In the genomic region with DNA sequence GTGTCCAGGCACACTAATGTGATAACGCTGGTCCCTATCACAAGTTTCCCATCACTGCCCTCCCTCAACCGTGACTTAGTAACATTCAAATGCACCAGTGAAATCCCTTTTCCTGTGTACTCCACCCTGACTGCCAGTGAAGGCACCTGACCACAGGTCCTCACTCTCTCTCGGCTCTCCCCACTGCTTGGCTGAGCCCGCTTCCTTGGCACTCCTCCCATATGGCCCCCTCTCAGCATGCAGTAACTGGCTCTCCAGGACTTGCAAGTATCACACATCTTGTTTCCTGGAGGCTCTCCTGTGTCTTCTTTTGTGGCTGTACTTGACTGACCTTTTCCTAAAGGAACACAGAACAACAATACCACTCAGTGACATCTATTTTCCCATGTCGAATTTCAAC, we compare ENCODE assay signal across 18 cellular contexts.
A peak's percentile ranks its signal among the peaks of the same experiment; 100 is the strongest.
DNase-seq lines count a peak whose midpoint lies in the region; ATAC-seq and TF ChIP-seq lines count a peak whose summit lies in the region.
"Had no signal": no experiment of that assay in that cellular context is flagged by ENCODE, and none has a peak within 500 bp of the region (broad histone marks: within the 10 kb centered on the region; RNA-seq: fewer than 3 reads in every experiment).

No MANE protein-coding gene starts in this region.

- no peak for ATAC-seq in IMR-90 (ENCODE audit: low read depth)
- ATAC-seq in activated B cell treated with CpG ODN at 0.5 μM for 24 hours (ENCODE audit: low read depth): peak; percentile 25
- ATAC-seq in foreskin keratinocyte: no peak
- ATAC-seq in left ventricle myocardium superior: no peak
- ATAC-seq: A549 had no signal

- H2BK5ac ChIP-seq in IMR-90 (ENCODE audit: low read depth, low read length, poor library complexity, severe bottlenecking) (no peak overlapping the region), mesenchymal stem cell (ENCODE audit: low read depth, low read length, poor library complexity, severe bottlenecking) (peak overlapping the region; percentile 52), trophoblast cell (ENCODE audit: low read depth, low read length, poor library complexity) (no peak overlapping the region)

- intact Hi-C loops in IMR-90 (cut with micrococcal nuclease): no loop called here
- intact Hi-C loops in activated B cell treated with CpG ODN at 0.5 μM for 24 hours (cut with micrococcal nuclease): no loop called here
- intact Hi-C loops in left ventricle myocardium superior (cut with micrococcal nuclease): no loop called here

- H3K56ac ChIP-seq in IMR-90 (ENCODE audit: extremely low read depth, insufficient read depth, low read length): no peak overlapping the region

- H3K4me2 ChIP-seq in IMR-90 (ENCODE audit: low read depth, low read length) (no peak overlapping the region), mesenchymal stem cell (ENCODE audit: low read length, poor library complexity, severe bottlenecking) (no peak overlapping the region), trophoblast cell (ENCODE audit: low read length) (no peak overlapping the region)
- H3K4me2 ChIP-seq: A549, SK-N-SH had no signal

- H3K4me1 ChIP-seq in IMR-90 (ENCODE audit: control insufficient read depth, insufficient read depth, low read length) (peaks cover 7% of the 10 kb centered on the region; the same call in 1 of the 2 replicates), mesenchymal stem cell (ENCODE audit: control insufficient read depth, insufficient read depth, low read depth, low read length) (no peaks in the 10 kb centered on the region), foreskin keratinocyte (no peaks in the 10 kb centered on the region), trophoblast cell (ENCODE audit: control insufficient read depth in 1 of 2, insufficient read depth in 2 of 2, low read length in 2 of 2) (no peaks in the 10 kb centered on the region)

- DNase-seq in COR-L47 (lab: John Stamatoyannopoulos, UW) (peak; percentile 9), IMR-90 (no peak), activated B cell treated with CpG ODN at 0.5 μM for 24 hours (no peak), mesenchymal stem cell (no peak), foreskin keratinocyte (no peak), trophoblast cell (no peak), NCI-H1092 (lab: John Stamatoyannopoulos, UW) (no peak), left ventricle myocardium superior (no peak)
- DNase-seq: EL, H9, NCI-H1417 treated with DMSO at 0.1 percent for 48 hours, NCI-H1930, NCI-H510A treated with DMSO at 0.1 percent for 48 hours, Right ventricle myocardium superior, SK-N-SH had no signal

- H3K4me3 ChIP-seq in IMR-90 (ENCODE audit: insufficient read depth, low read depth, low read length): no peak overlapping the region
- no peak overlapping the region for H3K4me3 ChIP-seq in mesenchymal stem cell (ENCODE audit: insufficient read depth in 1 of 2, low read depth in 1 of 2, low read length in 2 of 2)
- H3K4me3 ChIP-seq in trophoblast cell (ENCODE audit: low read depth, low read length): no peak overlapping the region
- H3K4me3 ChIP-seq: A549 had no signal

- WGBS in IMR-90 (ENCODE audit: extremely low coverage in 2 of 2, insufficient read length in 1 of 2), 2 experiments: 89% methylated on average over 3 of the region's 5 CpGs; no CpG with 5 or more reads in 1 of the 2 experiments
- WGBS in mesenchymal stem cell: over 99% methylated on average over 5 of the region's 5 CpGs
- no CpG with 5 or more reads among the region's 5 CpGs for WGBS in trophoblast cell (ENCODE audit: extremely low coverage, insufficient coverage, insufficient read length)

- H2BK120ac ChIP-seq in IMR-90 (ENCODE audit: low read depth, low read length) (no peak overlapping the region), mesenchymal stem cell (ENCODE audit: low read depth, low read length) (no peak overlapping the region), trophoblast cell (ENCODE audit: insufficient read depth, low read length, poor library complexity) (no peak overlapping the region)

- H2AK5ac ChIP-seq in IMR-90 (ENCODE audit: low read depth, low read length) (peak overlapping the region; percentile 79; the same call in 1 of the 2 replicates), mesenchymal stem cell (ENCODE audit: low read length, severe bottlenecking) (no peak overlapping the region), trophoblast cell (ENCODE audit: low read length) (no peak overlapping the region)

- H2BK12ac ChIP-seq in mesenchymal stem cell (ENCODE audit: low read length in 2 of 2) (peak overlapping the region in 1 of 2 experiments; percentile 55), trophoblast cell (ENCODE audit: low read length) (no peak overlapping the region)

- H3K27me3 ChIP-seq in IMR-90 (ENCODE audit: control insufficient read depth, insufficient read depth, low read length) (no peaks in the 10 kb centered on the region), mesenchymal stem cell (ENCODE audit: control insufficient read depth in 1 of 2, insufficient read depth in 1 of 2, low read length in 2 of 2) (no peaks in the 10 kb centered on the region), foreskin keratinocyte (no peaks in the 10 kb centered on the region), trophoblast cell (ENCODE audit: insufficient read depth, low read length) (no peaks in the 10 kb centered on the region)

- H3K79me1 ChIP-seq in IMR-90 (ENCODE audit: low read depth in 1 of 2, low read length in 2 of 2) (no peaks in the 10 kb centered on the region), mesenchymal stem cell (replicated peaks; ENCODE audit: low read length, poor library complexity, severe bottlenecking) (no peaks in the 10 kb centered on the region), trophoblast cell (ENCODE audit: low read length) (no peaks in the 10 kb centered on the region)

- H3K27me3 Mint-ChIP-seq in activated B cell treated with CpG ODN at 0.5 μM for 24 hours: no peaks in the 10 kb centered on the region

- H4K91ac ChIP-seq in IMR-90 (ENCODE audit: insufficient read depth, low read depth, low read length) (no peak overlapping the region), mesenchymal stem cell (ENCODE audit: low read length) (no peak overlapping the region), trophoblast cell (ENCODE audit: low read depth, low read length) (no peak overlapping the region)

- H4K20me1 ChIP-seq in IMR-90 (ENCODE audit: insufficient read depth, low read length): no peaks in the 10 kb centered on the region

- POLR2A ChIA-PET in IMR-90 (lab: Charles Lee; ENCODE audit: unreplicated experiment) (no interaction called here), activated B cell treated with CpG ODN at 0.5 μM for 24 hours (lab: Charles Lee) (no interaction called here)

- H4K8ac ChIP-seq in IMR-90 (ENCODE audit: low read depth in 2 of 2, low read length in 2 of 2) (no peak overlapping the region), mesenchymal stem cell (ENCODE audit: low read length) (no peak overlapping the region), trophoblast cell (ENCODE audit: low read depth, low read length) (no peak overlapping the region)

- dilution Hi-C loops in IMR-90 (cut with HindIII; ENCODE audit: low sequenced_read_pairs, unreplicated experiment): no loop called here

- CTCF ChIA-PET in IMR-90 (lab: Yijun Ruan, JAX): no interaction called here
- CTCF ChIA-PET in activated B cell treated with CpG ODN at 0.5 μM for 24 hours (lab: Charles Lee): no interaction called here

- H2AK9ac ChIP-seq in IMR-90 (replicated peaks; ENCODE audit: low read depth, low read length, poor library complexity): no peak overlapping the region

- H3K18ac ChIP-seq in IMR-90 (ENCODE audit: low read depth, low read length) (no peak overlapping the region), mesenchymal stem cell (ENCODE audit: low read depth in 1 of 2, low read length in 2 of 2) (peak overlapping the region in 1 of 2 experiments; percentile 81), trophoblast cell (ENCODE audit: low read length) (no peak overlapping the region)

- no peaks in the 10 kb centered on the region for H3K36me3 Mint-ChIP-seq in activated B cell treated with CpG ODN at 0.5 μM for 24 hours (ENCODE audit: low read depth)

- H4K12ac ChIP-seq in trophoblast cell (ENCODE audit: low read depth, low read length): no peak overlapping the region

- H3K9ac ChIP-seq in IMR-90 (ENCODE audit: low read depth, low read length) (no peak overlapping the region), mesenchymal stem cell (ENCODE audit: low read length) (no peak overlapping the region), trophoblast cell (ENCODE audit: low read length) (no peak overlapping the region)
- H3K9ac ChIP-seq: SK-N-SH had no signal

- H3K79me2 ChIP-seq in trophoblast cell (ENCODE audit: control insufficient read depth, insufficient read depth, low read length, poor library complexity): no peaks in the 10 kb centered on the region

- H3K23ac ChIP-seq in IMR-90 (ENCODE audit: low read depth, low read length) (no peak overlapping the region), mesenchymal stem cell (ENCODE audit: low read length in 2 of 2) (no peak overlapping the region), trophoblast cell (ENCODE audit: low read length) (no peak overlapping the region)

- H3K4me1 Mint-ChIP-seq in activated B cell treated with CpG ODN at 0.5 μM for 24 hours: peaks cover 34% of the 10 kb centered on the region

- H3K36me3 ChIP-seq in IMR-90 (ENCODE audit: control insufficient read depth, insufficient read depth, low read length) (no peaks in the 10 kb centered on the region), mesenchymal stem cell (ENCODE audit: control insufficient read depth in 1 of 2, insufficient read depth in 2 of 2, low read depth in 1 of 2, low read length in 2 of 2) (no peaks in the 10 kb centered on the region), trophoblast cell (ENCODE audit: control insufficient read depth in 1 of 2, insufficient read depth in 2 of 2, low read length in 2 of 2) (no peaks in the 10 kb centered on the region)

- H3K27ac ChIP-seq in IMR-90 (ENCODE audit: insufficient read depth, low read length) (no peak overlapping the region), mesenchymal stem cell (ENCODE audit: low read length, poor library complexity, severe bottlenecking) (no peak overlapping the region), foreskin keratinocyte (no peak overlapping the region), trophoblast cell (ENCODE audit: low read depth, low read length) (no peak overlapping the region)
- H3K27ac ChIP-seq: A549, C4-2B, HL-60 had no signal

- H3K27ac Mint-ChIP-seq in activated B cell treated with CpG ODN at 0.5 μM for 24 hours: no peak overlapping the region

- H3K14ac ChIP-seq in IMR-90 (replicated peaks; ENCODE audit: low read depth, low read length) (no peak overlapping the region), mesenchymal stem cell (ENCODE audit: low read length in 2 of 2) (peak overlapping the region in 1 of 2 experiments; percentile 92), trophoblast cell (ENCODE audit: low read length) (no peak overlapping the region)

- H3K9me1 ChIP-seq in IMR-90 (ENCODE audit: insufficient read depth, low read length): no peaks in the 10 kb centered on the region

- no peaks in the 10 kb centered on the region for H3K9me3 Mint-ChIP-seq in activated B cell treated with CpG ODN at 0.5 μM for 24 hours
- H3K9me3 Mint-ChIP-seq: H9 had no signal

- H3K4ac ChIP-seq in IMR-90 (ENCODE audit: low read depth, low read length) (no peak overlapping the region), mesenchymal stem cell (ENCODE audit: low read depth in 1 of 2, low read length in 2 of 2) (no peak overlapping the region), trophoblast cell (ENCODE audit: low read depth, low read length) (no peak overlapping the region)

- H2BK20ac ChIP-seq in IMR-90 (ENCODE audit: low read depth, low read length): no peak overlapping the region

- TF ChIP-seq CTCF in IMR-90 (conservative IDR thresholded peaks at IDR 0.05; ENCODE audit: low read depth, low read length) (no peak), activated B cell treated with CpG ODN at 0.5 μM for 24 hours (IDR thresholded peaks at IDR 0.05) (no peak), foreskin keratinocyte (conservative IDR thresholded peaks at IDR 0.05) (no peak)

- H2AFZ ChIP-seq in IMR-90 (replicated peaks; ENCODE audit: low read length, poor library complexity) (no peak overlapping the region), mesenchymal stem cell (ENCODE audit: low read depth, low read length) (no peak overlapping the region), trophoblast cell (ENCODE audit: insufficient read depth, low read length, poor library complexity) (no peak overlapping the region)

- in situ Hi-C loops in IMR-90 (cut with MboI; ENCODE audit: low sequenced_read_pairs): no loop called here

- BruUV-seq in IMR-90 (replicated peaks; lab: Mats Ljungman, UMichigan): no TSS peak

- H4K5ac ChIP-seq in IMR-90 (ENCODE audit: low read depth, low read length): no peak overlapping the region

- H3K4me3 Mint-ChIP-seq in activated B cell treated with CpG ODN at 0.5 μM for 24 hours: no peak overlapping the region
- H3K4me3 Mint-ChIP-seq: H9 had no signal

- no peaks in the 10 kb centered on the region for H3K9me3 ChIP-seq in IMR-90 (ENCODE audit: control insufficient read depth, insufficient read depth, low read length)
- no peaks in the 10 kb centered on the region for H3K9me3 ChIP-seq in mesenchymal stem cell (ENCODE audit: control insufficient read depth, low read length)
- no peaks in the 10 kb centered on the region for H3K9me3 ChIP-seq in trophoblast cell (ENCODE audit: insufficient read depth, low read depth, low read length)
- H3K9me3 ChIP-seq: A549, SK-N-SH had no signal

- no peak for TF ChIP-seq POLR2A in IMR-90 (IDR thresholded peaks at IDR 0.05; ENCODE audit: low read depth, low read length)

- TF ChIP-seq RAD21 in IMR-90 (IDR thresholded peaks at IDR 0.05; ENCODE audit: low read length): no peak

- H2BK15ac ChIP-seq in IMR-90 (ENCODE audit: low read depth, low read length) (no peak overlapping the region), mesenchymal stem cell (ENCODE audit: low read depth, poor library complexity, severe bottlenecking) (no peak overlapping the region)
